ENCODE assay signal across 1 cellular context in the genomic region with DNA sequence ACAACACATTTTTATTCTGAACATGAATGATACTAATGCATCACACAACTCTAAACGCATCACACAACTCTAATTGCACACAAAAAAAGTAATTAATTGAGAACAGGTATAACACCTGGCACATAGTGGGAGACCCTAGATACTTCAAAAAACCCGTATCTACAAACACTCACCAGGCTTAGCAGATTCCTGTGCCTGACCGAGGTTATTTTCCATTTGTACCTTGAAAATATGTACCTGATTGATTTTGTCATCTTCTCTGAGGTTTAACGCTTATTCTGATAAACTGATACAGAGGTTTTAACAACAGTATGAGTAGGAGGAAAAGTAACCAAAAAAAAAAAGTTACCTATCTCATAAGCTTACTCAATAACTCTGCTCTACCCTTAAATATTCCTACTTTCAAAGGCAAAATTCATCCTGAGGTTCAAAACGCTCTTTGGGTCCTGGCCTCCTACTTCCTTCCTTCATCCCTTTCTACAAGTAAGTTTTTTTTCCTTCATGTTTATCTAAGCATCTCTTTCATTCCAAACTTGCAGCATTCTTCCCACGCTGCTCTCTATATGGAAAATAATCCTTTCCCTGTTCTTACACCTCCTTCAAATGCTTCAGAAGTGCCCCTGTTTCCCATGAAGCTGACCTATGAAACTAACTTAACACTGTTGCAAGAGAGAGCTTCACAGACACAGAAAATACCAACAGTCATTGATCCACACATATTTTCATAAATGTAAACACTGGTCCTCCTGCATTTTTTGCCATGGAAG.
TF ChIP-seq lines count a peak whose summit lies in the region.

No MANE protein-coding gene starts in this region.

TF ChIP-seq in GM23338, 12 proteins besides CTCF, POLR2A, EP300 and RAD21 (continued from another document):
- TF ChIP-seq, protein P1, sequence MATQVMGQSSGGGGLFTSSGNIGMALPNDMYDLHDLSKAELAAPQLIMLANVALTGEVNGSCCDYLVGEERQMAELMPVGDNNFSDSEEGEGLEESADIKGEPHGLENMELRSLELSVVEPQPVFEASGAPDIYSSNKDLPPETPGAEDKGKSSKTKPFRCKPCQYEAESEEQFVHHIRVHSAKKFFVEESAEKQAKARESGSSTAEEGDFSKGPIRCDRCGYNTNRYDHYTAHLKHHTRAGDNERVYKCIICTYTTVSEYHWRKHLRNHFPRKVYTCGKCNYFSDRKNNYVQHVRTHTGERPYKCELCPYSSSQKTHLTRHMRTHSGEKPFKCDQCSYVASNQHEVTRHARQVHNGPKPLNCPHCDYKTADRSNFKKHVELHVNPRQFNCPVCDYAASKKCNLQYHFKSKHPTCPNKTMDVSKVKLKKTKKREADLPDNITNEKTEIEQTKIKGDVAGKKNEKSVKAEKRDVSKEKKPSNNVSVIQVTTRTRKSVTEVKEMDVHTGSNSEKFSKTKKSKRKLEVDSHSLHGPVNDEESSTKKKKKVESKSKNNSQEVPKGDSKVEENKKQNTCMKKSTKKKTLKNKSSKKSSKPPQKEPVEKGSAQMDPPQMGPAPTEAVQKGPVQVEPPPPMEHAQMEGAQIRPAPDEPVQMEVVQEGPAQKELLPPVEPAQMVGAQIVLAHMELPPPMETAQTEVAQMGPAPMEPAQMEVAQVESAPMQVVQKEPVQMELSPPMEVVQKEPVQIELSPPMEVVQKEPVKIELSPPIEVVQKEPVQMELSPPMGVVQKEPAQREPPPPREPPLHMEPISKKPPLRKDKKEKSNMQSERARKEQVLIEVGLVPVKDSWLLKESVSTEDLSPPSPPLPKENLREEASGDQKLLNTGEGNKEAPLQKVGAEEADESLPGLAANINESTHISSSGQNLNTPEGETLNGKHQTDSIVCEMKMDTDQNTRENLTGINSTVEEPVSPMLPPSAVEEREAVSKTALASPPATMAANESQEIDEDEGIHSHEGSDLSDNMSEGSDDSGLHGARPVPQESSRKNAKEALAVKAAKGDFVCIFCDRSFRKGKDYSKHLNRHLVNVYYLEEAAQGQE (IDR thresholded peaks at IDR 0.05; ENCODE audit: unreplicated experiment): no peak
- no peak for TF ChIP-seq JUNB (IDR thresholded peaks at IDR 0.05; ENCODE audit: unreplicated experiment)
- no peak for TF ChIP-seq CREB1 (CRISPR knock-in tag; IDR thresholded peaks at IDR 0.05; ENCODE audit: low read depth)
- no peak for TF ChIP-seq STAT1 (IDR thresholded peaks at IDR 0.05; ENCODE audit: unreplicated experiment)
